1 cellular context compared by ENCODE assay signal in genomic region chr21:36065497-36066036, GRCh38.
TF ChIP-seq lines count a peak whose summit lies in the region.

No MANE protein-coding gene starts in this region.

TF ChIP-seq in IMR-90, 13 proteins besides CTCF, POLR2A, EP300 and RAD21:
- TF ChIP-seq FOS (IDR thresholded peaks at IDR 0.05; ENCODE audit: low read depth, low read length) (no peak), BHLHE40 (IDR thresholded peaks at IDR 0.05; ENCODE audit: low read depth, low read length) (no peak), ELK1 (IDR thresholded peaks at IDR 0.05; ENCODE audit: borderline replicate concordance, low read depth, low read length) (no peak), CHD1 (IDR thresholded peaks at IDR 0.05; ENCODE audit: low read depth, low read length) (no peak), MAFK (IDR thresholded peaks at IDR 0.05; ENCODE audit: low read depth, low read length) (no peak), MXI1 (IDR thresholded peaks at IDR 0.05; ENCODE audit: borderline replicate concordance, low read depth, low read length) (no peak), RFX5 (IDR thresholded peaks at IDR 0.05; ENCODE audit: low read depth, low read length) (no peak), USF2 (IDR thresholded peaks at IDR 0.05; ENCODE audit: low read depth, low read length) (no peak), MAZ (IDR thresholded peaks at IDR 0.05; ENCODE audit: borderline replicate concordance, low read depth, low read length) (no peak), RCOR1 (IDR thresholded peaks at IDR 0.05; ENCODE audit: insufficient replicate concordance, low read length) (no peak), SMC3 (IDR thresholded peaks at IDR 0.05; ENCODE audit: low read depth, low read length) (no peak), CEBPB (IDR thresholded peaks at IDR 0.05; ENCODE audit: low read depth, low read length) (no peak)
